ENCODE assay signal across 8 cellular contexts in genomic region chr1:172394167-172394751, GRCh38. TPM values are rescaled to one million over a fixed set of nuclear protein-coding genes. Genes with fewer than 3 reads are reported as not detected.
DNase-seq lines count a peak whose midpoint lies in the region; ATAC-seq and TF ChIP-seq lines count a peak whose summit lies in the region.

No MANE protein-coding gene starts in this region.

- ATAC-seq in HG03469 (IDR thresholded peaks at IDR 0.05; ENCODE audit: unreplicated experiment), result peak; percentile 59
- no peak for ATAC-seq in foreskin keratinocyte

- no peak for TF ChIP-seq CTCF in foreskin keratinocyte (conservative IDR thresholded peaks at IDR 0.05)

- peak overlapping the region; percentile 1 for H3K27ac ChIP-seq in foreskin keratinocyte

- peaks cover 10% of the 10 kb centered on the region for H3K4me1 ChIP-seq in foreskin keratinocyte

- no peaks in the 10 kb centered on the region for H3K27me3 ChIP-seq in foreskin keratinocyte

- DNase-seq in activated gamma-delta T cell treated with Interleukin-2 at 50 U/mL for 16 hours (peak; percentile 64), activated gamma-delta T cell (lab: John Stamatoyannopoulos, UW) (no peak), foreskin keratinocyte (no peak), NCI-H2196 (lab: John Stamatoyannopoulos, UW; ENCODE audit: unreplicated experiment) (no peak), SKM-1 treated with dmso at 0.1 percent for 144 hours (lab: John Stamatoyannopoulos, UW; ENCODE audit: unreplicated experiment) (no peak)
- DNase-seq in activated CD8-positive, alpha-beta memory T cell treated with anti-CD3 and anti-CD28 coated beads, Interleukin-2, amount 50 U/mL, for 4 hours, result peak; percentile 57
- DNase-seq in stimulated activated CD4-positive, alpha-beta T cell treated with anti-CD3 and anti-CD28 coated beads, Interleukin-4, amount 100 ng/mL, for 48 hours (ENCODE audit: low read depth in 2 of 2), result peak; percentile 28 to 53

RNA-seq across cellular contexts. Expression of gene C1orf105, which starts 26.2 kb away (rescaled TPM):
- not detected in 2 replicates for total RNA-seq in foreskin keratinocyte
- not detected in 2 replicates for polyA plus RNA-seq in foreskin keratinocyte

RNA-seq across cellular contexts. Expression of gene PIGC, which starts 49.6 kb away (rescaled TPM):
- 22.8 and 25.1 TPM in 2 replicates for total RNA-seq in foreskin keratinocyte
- polyA plus RNA-seq in foreskin keratinocyte, result 20.1 and 21.7 TPM in 2 replicates

Comparison
In these comparisons a context has a peak if more than half of its experiments do, and no peak if none do; other contexts are left out.
1. DNase-seq: peak in activated gamma-delta T cell treated with Interleukin-2 at 50 U/mL for 16 hours (single experiment), activated CD8-positive, alpha-beta memory T cell treated with anti-CD3 and anti-CD28 coated beads, Interleukin-2, amount 50 U/mL, for 4 hours (single experiment) and stimulated activated CD4-positive, alpha-beta T cell treated with anti-CD3 and anti-CD28 coated beads, Interleukin-4, amount 100 ng/mL, for 48 hours (2 of 2); none in activated gamma-delta T cell (single experiment), foreskin keratinocyte (0 of 2), NCI-H2196 (single experiment) and SKM-1 treated with dmso at 0.1 percent for 144 hours (single experiment).